ENCODE assay signal across 8 cellular contexts in the genomic region with DNA sequence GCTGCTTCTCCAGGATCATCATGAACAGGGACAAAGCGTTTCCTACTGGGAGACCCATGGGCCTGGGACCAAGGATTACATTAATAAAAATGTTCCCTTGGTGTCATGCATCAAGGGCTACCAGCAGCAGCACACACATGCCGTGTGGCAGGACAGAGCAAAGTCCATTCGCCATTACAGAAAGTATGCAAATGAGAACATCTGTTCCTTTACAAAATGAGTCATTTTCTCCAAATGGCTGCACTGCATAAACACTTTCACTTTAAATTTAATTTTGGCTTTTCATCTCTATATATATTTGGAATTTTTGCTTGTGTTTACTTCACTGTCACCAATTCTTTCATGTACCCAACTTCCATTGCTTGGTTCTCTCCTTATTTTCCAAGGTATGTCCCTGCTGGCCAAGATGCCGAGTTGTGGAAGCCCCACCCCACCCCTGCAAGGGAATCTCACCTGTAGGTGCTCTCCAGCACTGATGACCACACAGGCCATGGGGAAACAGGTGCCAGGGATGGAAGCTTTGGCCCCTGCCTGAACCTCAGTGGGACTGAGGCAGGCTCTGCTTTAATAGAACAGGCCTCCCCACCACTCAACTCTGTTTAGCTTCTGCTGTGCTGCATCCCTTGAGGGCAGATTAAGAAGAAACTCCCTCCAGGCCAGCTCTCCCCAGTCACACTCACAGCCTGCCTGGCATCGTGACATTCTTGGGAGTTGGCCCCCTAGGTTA. TPM values are rescaled to one million over a fixed set of nuclear protein-coding genes. Genes with fewer than 3 reads are reported as not detected.
DNase-seq lines count a peak whose midpoint lies in the region; ATAC-seq lines count a peak whose summit lies in the region.
"Had no signal": no experiment of that assay in that cellular context is flagged by ENCODE, and none has a peak within 500 bp of the region (broad histone marks: within the 10 kb centered on the region; RNA-seq: fewer than 3 reads in every experiment).

No MANE protein-coding gene starts in this region.

- H3K36me3 ChIP-seq in MG63 = no peaks in the 10 kb centered on the region

- no peak overlapping the region for H3K4me3 ChIP-seq in MG63

- DNase-seq in NAMALWA (ENCODE audit: low spot score) (peak; percentile 80), mesenteric fat pad (ENCODE audit: low spot score) (peak; percentile 72), HK-2 (ENCODE audit: unreplicated experiment) (no peak), MG63 (no peak), NCI-H2227 (lab: John Stamatoyannopoulos, UW; ENCODE audit: unreplicated experiment) (no peak)

- ATAC-seq in GM18498 (IDR thresholded peaks at IDR 0.05; ENCODE audit: unreplicated experiment) (peak; percentile 81), GM19463 (IDR thresholded peaks at IDR 0.05; ENCODE audit: unreplicated experiment) (peak; percentile 87)
- ATAC-seq: naive thymus-derived CD8-positive, alpha-beta T cell had no signal

- peaks cover 3% of the 10 kb centered on the region; the same call in 1 of the 2 replicates for H3K27me3 ChIP-seq in MG63

- H3K9me3 ChIP-seq in MG63 = no peaks in the 10 kb centered on the region

RNA-seq across cellular contexts. Expression of a gene that starts 15.6 kb away (rescaled TPM):
- 18.3 TPM for total RNA-seq in mesenteric fat pad
- 10.5 and 12.8 TPM in 2 replicates for total RNA-seq in MG63 (2014; rRNA removed; shearing (Covaris generic); ENCODE audit: low replicate concordance)

Comparison
In these comparisons a context has a peak if more than half of its experiments do, and no peak if none do; other contexts are left out.
1. DNase-seq: peak in NAMALWA (single experiment) and mesenteric fat pad (single experiment); none in HK-2 (single experiment), MG63 (single experiment) and NCI-H2227 (single experiment).